8 cellular contexts compared by ENCODE assay signal in genomic region chr20:38434770-38435554, GRCh38. TPM values are rescaled to one million over a fixed set of nuclear protein-coding genes. Genes with fewer than 3 reads are reported as not detected.
A peak's percentile ranks its signal among the peaks of the same experiment; 100 is the strongest.
DNase-seq lines count a peak whose midpoint lies in the region; ATAC-seq and TF ChIP-seq lines count a peak whose summit lies in the region.

TSS of gene SNHG17 (minus strand) at chr20:38435328.

- DNase-seq in DND-41 = peak; percentile 91
- DNase-seq in H7 = peak; percentile 91
- peak; percentile 86 for DNase-seq in MV-4-11 (lab: John Stamatoyannopoulos, UW)
- DNase-seq in SK-N-MC (ENCODE audit: low read depth, low spot score) = peak; percentile 76
- DNase-seq in activated naive CD4-positive, alpha-beta T cell treated with anti-CD3 and anti-CD28 coated beads, Interleukin-2, amount 10 ng/mL, durations not matched to agents 7 days and 5 days = peak; percentile 92
- peak; percentile 85 for DNase-seq in globus pallidus (ENCODE audit: low spot score)
- DNase-seq in nucleus accumbens (lab: John Stamatoyannopoulos, UW) = peak in 55 of 56 donors; percentile 32 to 94 (median 78)
- peak; percentile 94 for DNase-seq in superior temporal gyrus (ENCODE audit: extremely low spot score)

- H3K27ac ChIP-seq in DND-41 (ENCODE audit: low read length) (peak within 1 kb of the TSS; percentile 89), SK-N-MC (peak within 1 kb of the TSS; percentile 94)

- peak within 1 kb of the TSS; percentile 91 for H2AFZ ChIP-seq in DND-41 (ENCODE audit: low read depth, low read length)

- peak within 1 kb of the TSS; percentile 96 for H3K27ac Mint-ChIP-seq in activated naive CD4-positive, alpha-beta T cell treated with anti-CD3 and anti-CD28 coated beads, Interleukin-2, amount 10 ng/mL, durations not matched to agents 7 days and 5 days

- peaks cover 42% of the 10 kb centered on the region for H3K36me3 Mint-ChIP-seq in activated naive CD4-positive, alpha-beta T cell treated with anti-CD3 and anti-CD28 coated beads, Interleukin-2, amount 10 ng/mL, durations not matched to agents 7 days and 5 days

- H3K4me3 Mint-ChIP-seq in activated naive CD4-positive, alpha-beta T cell treated with anti-CD3 and anti-CD28 coated beads, Interleukin-2, amount 10 ng/mL, durations not matched to agents 7 days and 5 days = peak within 1 kb of the TSS; percentile 98

- peak; percentile 100 for TF ChIP-seq CTCF in DND-41 (IDR thresholded peaks at IDR 0.05; ENCODE audit: borderline replicate concordance, extremely low read depth, low read length, poor library complexity, severe bottlenecking)

- H4K20me1 ChIP-seq in DND-41 (ENCODE audit: insufficient read depth, low read length) = peaks cover 41% of the 10 kb centered on the region

- H3K9me3 Mint-ChIP-seq in activated naive CD4-positive, alpha-beta T cell treated with anti-CD3 and anti-CD28 coated beads, Interleukin-2, amount 10 ng/mL, durations not matched to agents 7 days and 5 days = no peaks in the 10 kb centered on the region

- H3K9ac ChIP-seq in DND-41 (ENCODE audit: low read depth, low read length) (peak within 1 kb of the TSS; percentile 83), SK-N-MC (ENCODE audit: insufficient read length) (peak within 1 kb of the TSS; percentile 100)

- H3K4me1 ChIP-seq in DND-41 (ENCODE audit: insufficient read depth, low read length) = peaks cover 45% of the 10 kb centered on the region

- H3K79me2 ChIP-seq in DND-41 (ENCODE audit: insufficient read depth, low read length) = peaks cover 49% of the 10 kb centered on the region

- no peaks in the 10 kb centered on the region for H3K9me3 ChIP-seq in DND-41 (ENCODE audit: insufficient read depth, low read length, severe bottlenecking)
- no peaks in the 10 kb centered on the region for H3K9me3 ChIP-seq in SK-N-MC (ENCODE audit: low read depth, low read length)

- H3K27me3 ChIP-seq in DND-41 (ENCODE audit: insufficient read depth, low read length, poor library complexity) (peaks cover 6% of the 10 kb centered on the region), H7 (ENCODE audit: control insufficient read depth, insufficient read depth, low read length) (no peaks in the 10 kb centered on the region)

- H3K4me2 ChIP-seq in DND-41 (ENCODE audit: insufficient read depth, low read length) = peak within 1 kb of the TSS; percentile 91

- peaks cover 42% of the 10 kb centered on the region for H3K4me1 Mint-ChIP-seq in activated naive CD4-positive, alpha-beta T cell treated with anti-CD3 and anti-CD28 coated beads, Interleukin-2, amount 10 ng/mL, durations not matched to agents 7 days and 5 days

- peaks cover 46% of the 10 kb centered on the region for H3K36me3 ChIP-seq in DND-41 (ENCODE audit: insufficient read depth, low read length)
- H3K36me3 ChIP-seq in H7 (replicated peaks; ENCODE audit: control insufficient read depth, insufficient read depth, low read length) = peaks cover 33% of the 10 kb centered on the region
- peaks cover 48% of the 10 kb centered on the region for H3K36me3 ChIP-seq in SK-N-MC (ENCODE audit: insufficient read depth, low read length)

- CTCF ChIA-PET in activated naive CD4-positive, alpha-beta T cell treated with anti-CD3 and anti-CD28 coated beads, Interleukin-2, amount 10 ng/mL, durations not matched to agents 7 days and 5 days (lab: Charles Lee) = interaction anchor here (0.8 to 4.9 kb wide), 9 partner anchors 8 to 401 kb away, joined by 3 to 69 read pairs (median 5); partner anchors contain the start of genes RALGAPB, RPRD1B and TTI1

- H3K27me3 Mint-ChIP-seq in activated naive CD4-positive, alpha-beta T cell treated with anti-CD3 and anti-CD28 coated beads, Interleukin-2, amount 10 ng/mL, durations not matched to agents 7 days and 5 days = peaks cover 15% of the 10 kb centered on the region

- peak; percentile 84 for ATAC-seq in DND-41 (ENCODE audit: insufficient read depth, low read depth)

- H3K4me3 ChIP-seq in DND-41 (ENCODE audit: low read depth in 1 of 2, low read length in 2 of 2) (peak within 1 kb of the TSS; percentile 66 to 80), H7 (ENCODE audit: insufficient read depth, low read depth, low read length) (peak within 1 kb of the TSS; percentile 99), SK-N-MC (peak within 1 kb of the TSS; percentile 97)

RNA-seq across cellular contexts. Expression of gene SNHG17, which starts in this region (rescaled TPM):
- 44.2 and 45.6 TPM in 2 replicates for total RNA-seq in H7 (2014; rRNA removed; shearing (Covaris generic))

Comparison
In these comparisons a context has a peak if more than half of its experiments do, and no peak if none do; other contexts are left out.
1. Peak in every context shown above with its lines: DNase-seq, ATAC-seq, H3K4me3 ChIP-seq and H3K27ac ChIP-seq.